20 cellular contexts compared by ENCODE assay signal in genomic region chr11:2857276-2857675, GRCh38. TPM values are rescaled to one million over a fixed set of nuclear protein-coding genes. Genes with fewer than 3 reads are reported as not detected.
A peak's percentile ranks its signal among the peaks of the same experiment; 100 is the strongest.
DNase-seq lines count a peak whose midpoint lies in the region; ATAC-seq, FAIRE-seq and TF ChIP-seq lines count a peak whose summit lies in the region.
"Had no signal": no experiment of that assay in that cellular context is flagged by ENCODE, and none has a peak within 500 bp of the region (broad histone marks: within the 10 kb centered on the region; RNA-seq: fewer than 3 reads in every experiment).

No MANE protein-coding gene starts in this region.

- ATAC-seq in HepG2 (peak; percentile 32; the same call in 2 of the 3 replicates), right lobe of liver (no peak), K562 (peak; percentile 23; the same call in 1 of the 3 replicates), HG02840 (IDR thresholded peaks at IDR 0.05; ENCODE audit: low FRiP score, unreplicated experiment) (no peak)

- intact Hi-C loops in HepG2 (cut with micrococcal nuclease; ENCODE audit: unreplicated experiment) = no loop called here
- intact Hi-C loops in right lobe of liver (cut with DNase I) = no loop called here
- intact Hi-C loops in K562 (cut with micrococcal nuclease) = no loop called here

- no peak overlapping the region for H4K91ac ChIP-seq in neuronal stem cell (ENCODE audit: low read depth, low read length, poor library complexity)

- no peak for TF ChIP-seq RAD21 in HepG2 (CRISPR knock-in tag; IDR thresholded peaks at IDR 0.05)
- no peak for TF ChIP-seq RAD21 in K562 (CRISPR knock-in tag; conservative IDR thresholded peaks at IDR 0.05 in 1 of 2, IDR thresholded peaks at IDR 0.05 in 1 of 2)

- peaks cover 16% of the 10 kb centered on the region for H3K4me1 ChIP-seq in HepG2 (ENCODE audit: insufficient read depth, low read length)
- no peaks in the 10 kb centered on the region for H3K4me1 ChIP-seq in right lobe of liver
- H3K4me1 ChIP-seq in K562 (replicated peaks in 1 of 2; ENCODE audit: control insufficient read depth in 2 of 2, insufficient read depth in 2 of 2, low read length in 2 of 2) = peaks cover 0 to 31% of the 10 kb centered on the region in 2 experiments; a peak in 2 of 5 replicates
- peaks cover 7 to 22% of the 10 kb centered on the region in 2 donors for H3K4me1 ChIP-seq in neuronal stem cell (ENCODE audit: control insufficient read depth in 2 of 2, insufficient read depth in 1 of 2, low read depth in 1 of 2, low read length in 2 of 2)
- H3K4me1 ChIP-seq in Karpas-422 (ENCODE audit: low read length) = no peaks in the 10 kb centered on the region
- H3K4me1 ChIP-seq: HAP-1 had no signal

- no peaks in the 10 kb centered on the region for H3K9me2 ChIP-seq in Karpas-422 (replicated peaks; ENCODE audit: insufficient read depth, low read length)

- no peak for TF ChIP-seq CTCF in HepG2 (CRISPR knock-in tag; IDR thresholded peaks at IDR 0.05)
- TF ChIP-seq CTCF in right lobe of liver (IDR thresholded peaks at IDR 0.05) = no peak
- TF ChIP-seq CTCF in K562 (IDR thresholded peaks at IDR 0.05 in 2 of 3, conservative IDR thresholded peaks at IDR 0.05 in 1 of 3; ENCODE audit: insufficient read depth in 2 of 3, low read depth in 1 of 3, low read length in 3 of 3) = no peak

- no peak overlapping the region for H2AFZ ChIP-seq in HepG2 (ENCODE audit: low read length)
- H2AFZ ChIP-seq in K562 (ENCODE audit: low read depth, low read length) = no peak overlapping the region
- no peak overlapping the region for H2AFZ ChIP-seq in neuronal stem cell (ENCODE audit: low read length)
- H2AFZ ChIP-seq in Karpas-422 (ENCODE audit: low read length) = no peak overlapping the region

- H3K27ac ChIP-seq in HepG2 (ENCODE audit: extremely low read length, insufficient read depth, low read length) (no peak overlapping the region), right lobe of liver (no peak overlapping the region), K562 (ENCODE audit: extremely low read depth, low read depth, low read length) (no peak overlapping the region), neuronal stem cell (replicated peaks; ENCODE audit: low read length) (no peak overlapping the region), Karpas-422 (ENCODE audit: low read length) (no peak overlapping the region)
- H3K27ac ChIP-seq: 22Rv1; A549; BLaER1 treated with 17β-estradiol and CSF1 and Interleukin-3, amounts not matched to agents 10 nM and 100 nM had no signal

- H3K23ac ChIP-seq in neuronal stem cell (ENCODE audit: low read depth, low read length, poor library complexity) = no peak overlapping the region

- H3K36me3 ChIP-seq in HepG2 (replicated peaks in 1 of 2; ENCODE audit: control insufficient read depth in 1 of 2, insufficient read depth in 2 of 2, low read length in 2 of 2) (no peaks in the 10 kb centered on the region), right lobe of liver (no peaks in the 10 kb centered on the region), K562 (ENCODE audit: control insufficient read depth, insufficient read depth, low read length) (no peaks in the 10 kb centered on the region), neuronal stem cell (replicated peaks in 1 of 2; ENCODE audit: control insufficient read depth in 2 of 2, insufficient read depth in 2 of 2, low read length in 2 of 2) (peaks cover 0 to 1% of the 10 kb centered on the region in 2 donors), Karpas-422 (ENCODE audit: insufficient read depth, low read length) (no peaks in the 10 kb centered on the region)
- H3K36me3 ChIP-seq: BLaER1 treated with 17β-estradiol and CSF1 and Interleukin-3, amounts not matched to agents 10 nM and 100 nM; HAP-1 had no signal

- no peak overlapping the region for H3K14ac ChIP-seq in neuronal stem cell (ENCODE audit: low read length)

- H3K27me3 ChIP-seq in HepG2 (ENCODE audit: control insufficient read depth in 1 of 2, insufficient read depth in 2 of 2, low read length in 2 of 2) (peaks cover 19 to 87% of the 10 kb centered on the region in 2 experiments; a peak in 4 of 5 replicates), right lobe of liver (no peaks in the 10 kb centered on the region), K562 (ENCODE audit: control insufficient read depth in 2 of 2, insufficient read depth in 2 of 2, low read length in 2 of 2) (peaks cover 0 to 39% of the 10 kb centered on the region in 2 experiments; a peak in 3 of 5 replicates), neuronal stem cell (ENCODE audit: control insufficient read depth in 3 of 3, insufficient read depth in 3 of 3, low read depth in 1 of 3, low read length in 3 of 3) (peaks cover 6 to 56% (median 22%) of the 10 kb centered on the region in 3 experiments), Karpas-422 (ENCODE audit: low read length) (no peaks in the 10 kb centered on the region)
- H3K27me3 ChIP-seq: BLaER1 treated with 17β-estradiol and CSF1 and Interleukin-3, amounts not matched to agents 10 nM and 100 nM had no signal

- TF ChIP-seq EP300 in HepG2 (IDR thresholded peaks at IDR 0.05; ENCODE audit: low read depth in 2 of 2, low read length in 2 of 2) (no peak), HepG2 (CRISPR knock-in tag; IDR thresholded peaks at IDR 0.05; ENCODE audit: borderline replicate concordance) (no peak), K562 (IDR thresholded peaks at IDR 0.05; ENCODE audit: low read length) (no peak)

- H2AK5ac ChIP-seq in neuronal stem cell (ENCODE audit: low read depth, low read length) = peak overlapping the region; percentile 72

- no peak overlapping the region for H3K9ac ChIP-seq in HepG2 (ENCODE audit: insufficient read depth, low read depth, low read length)
- H3K9ac ChIP-seq in K562 (ENCODE audit: insufficient read depth in 1 of 2, low read depth in 2 of 2, low read length in 2 of 2) = no peak overlapping the region
- no peak overlapping the region for H3K9ac ChIP-seq in neuronal stem cell (ENCODE audit: low read depth, low read length, poor library complexity)
- H3K9ac ChIP-seq in Karpas-422 (ENCODE audit: low read length) = no peak overlapping the region
- H3K9ac ChIP-seq: BLaER1 treated with 17β-estradiol and CSF1 and Interleukin-3, amounts not matched to agents 10 nM and 100 nM had no signal

- H3K79me1 ChIP-seq in neuronal stem cell (ENCODE audit: low read depth, low read length) = no peaks in the 10 kb centered on the region

- BruUV-seq in HepG2 (replicated peaks; lab: Mats Ljungman, UMichigan) (no TSS peak), K562 (replicated peaks; lab: Mats Ljungman, UMichigan) (no TSS peak)

- POLR2A ChIA-PET in HepG2 (lab: Yijun Ruan, JAX) (no interaction called here), K562 (lab: Yijun Ruan, JAX) (no interaction called here)

- H2BK5ac ChIP-seq in neuronal stem cell (ENCODE audit: low read length) = no peak overlapping the region

- H4K8ac ChIP-seq in neuronal stem cell (ENCODE audit: low read depth, low read length) = no peak overlapping the region

- DNase-seq in HepG2 (ENCODE audit: low spot score) = no peak
- DNase-seq in right lobe of liver = no peak
- no peak for DNase-seq in K562 (ENCODE audit: extremely low read depth in 1 of 4, low spot score in 3 of 4)
- DNase-seq in neuronal stem cell (ENCODE audit: low spot score) = no peak
- no peak for DNase-seq in Karpas-422
- no peak for DNase-seq in germinal center (ENCODE audit: low spot score)
- DNase-seq: CD8-positive, alpha-beta memory T cell; COR-L47; DMS 273 treated with DMSO at 0.1 percent for 48 hours; DMS53; DND-41; EL; GOT3 had no signal

- 0 out of 2 replicates have a peak, but pooled peaks cover 4% of the 10 kb centered on the region for H4K20me1 ChIP-seq in HepG2 (ENCODE audit: insufficient read depth, low read length)
- no peaks in the 10 kb centered on the region for H4K20me1 ChIP-seq in K562 (replicated peaks; ENCODE audit: control insufficient read depth, insufficient read depth, low read length)
- H4K20me1 ChIP-seq in Karpas-422 (ENCODE audit: insufficient read depth, low read depth, low read length) = no peaks in the 10 kb centered on the region

- H3K4me2 ChIP-seq in HepG2 (ENCODE audit: low read depth, low read length) (no peak overlapping the region), K562 (ENCODE audit: insufficient read depth, low read length) (no peak overlapping the region), neuronal stem cell (ENCODE audit: insufficient read depth, low read length, poor library complexity, severe bottlenecking) (no peak overlapping the region), Karpas-422 (ENCODE audit: low read depth, low read length, poor library complexity, severe bottlenecking) (no peak overlapping the region)
- H3K4me2 ChIP-seq: A549; BLaER1 treated with 17β-estradiol and CSF1 and Interleukin-3, amounts not matched to agents 10 nM and 100 nM had no signal

- FAIRE-seq in HepG2 (lab: Jason Lieb, UNC) (no peak), K562 (lab: Jason Lieb, UNC) (no peak)
- FAIRE-seq: A549, GM12892, GM18507 had no signal

- in situ Hi-C loops in HepG2 (cut with HindIII; ENCODE audit: extremely low pct_ligation_motif_present, low pct_unique_long_range_greater_than_20kb) = no loop called here
- in situ Hi-C loops in K562 (cut with MboI) = no loop called here

- H3K79me2 ChIP-seq in HepG2 (ENCODE audit: insufficient read depth, low read length) (no peaks in the 10 kb centered on the region), K562 (ENCODE audit: control insufficient read depth, insufficient read depth, low read length) (no peaks in the 10 kb centered on the region), Karpas-422 (ENCODE audit: low read length) (no peaks in the 10 kb centered on the region)

- H3K9me3 ChIP-seq in HepG2 (ENCODE audit: low read length) = no peaks in the 10 kb centered on the region
- no peaks in the 10 kb centered on the region for H3K9me3 ChIP-seq in right lobe of liver
- no peaks in the 10 kb centered on the region for H3K9me3 ChIP-seq in K562 (replicated peaks; ENCODE audit: control insufficient read depth, insufficient read depth, low read depth, low read length)
- H3K9me3 ChIP-seq in neuronal stem cell (replicated peaks in 1 of 2; ENCODE audit: control insufficient read depth in 2 of 2, insufficient read depth in 1 of 2, low read depth in 1 of 2, low read length in 2 of 2) = no peaks in the 10 kb centered on the region
- no peaks in the 10 kb centered on the region for H3K9me3 ChIP-seq in Karpas-422 (ENCODE audit: low read length)
- H3K9me3 ChIP-seq: A549; BLaER1 treated with 17β-estradiol and CSF1 and Interleukin-3, amounts not matched to agents 10 nM and 100 nM; HAP-1 had no signal

- H3K4me3 ChIP-seq in HepG2 (replicated peaks in 1 of 3; ENCODE audit: insufficient read depth in 1 of 3, low read depth in 2 of 3, low read length in 3 of 3) (no peak overlapping the region), right lobe of liver (no peak overlapping the region), K562 (no peak overlapping the region), neuronal stem cell (ENCODE audit: low read length in 2 of 2) (no peak overlapping the region), Karpas-422 (ENCODE audit: low read length) (no peak overlapping the region)
- H3K4me3 ChIP-seq: A549; BLaER1 treated with 17β-estradiol and CSF1 and Interleukin-3, amounts not matched to agents 10 nM and 100 nM; HAP-1 had no signal

- H2BK12ac ChIP-seq in neuronal stem cell (ENCODE audit: low read length) = no peak overlapping the region

- WGBS in HepG2 (ENCODE audit: low lambda C conversion rate) = 0% methylated on average over 1 of the region's 11 CpGs
- 32% methylated on average over 3 of the region's 11 CpGs for WGBS in right lobe of liver (ENCODE audit: insufficient coverage, low coverage, low lambda C conversion rate, missing lambda C conversion rate)
- 18% methylated on average over 8 of the region's 11 CpGs for WGBS in K562 (ENCODE audit: insufficient coverage, low coverage, missing lambda C conversion rate)
- no CpG with 5 or more reads among the region's 11 CpGs for WGBS in neuronal stem cell (ENCODE audit: extremely low coverage in 2 of 2, insufficient read length in 2 of 2, insufficient replicate concordance in 1 of 2), 2 donors

- H3K9me1 ChIP-seq in K562 (ENCODE audit: control insufficient read depth, insufficient read depth, low read length) = no peaks in the 10 kb centered on the region

- peak overlapping the region; percentile 93 for H2BK15ac ChIP-seq in neuronal stem cell (ENCODE audit: low read length)

- CTCF ChIA-PET in HepG2 (lab: Yijun Ruan, JAX; ENCODE audit: low intra/inter-chr PET ratio, low total read pairs) = no interaction called here
- CTCF ChIA-PET in K562 (lab: Yijun Ruan, JAX; ENCODE audit: low intra/inter-chr PET ratio) = no interaction called here

- H3K18ac ChIP-seq in neuronal stem cell (ENCODE audit: low read length) = peak overlapping the region; percentile 77

- H3K4ac ChIP-seq in neuronal stem cell (ENCODE audit: low read length) = peak overlapping the region; percentile 61

- TF ChIP-seq POLR2A in HepG2 (IDR thresholded peaks at IDR 0.05; ENCODE audit: insufficient read depth in 1 of 2, low read depth in 2 of 2, low read length in 2 of 2) (no peak), right lobe of liver (IDR thresholded peaks at IDR 0.05) (no peak), K562 (conservative IDR thresholded peaks at IDR 0.05) (no peak)

- no peak overlapping the region for H2BK120ac ChIP-seq in neuronal stem cell (ENCODE audit: low read depth, low read length)

RNA-seq across cellular contexts. Expression of gene CDKN1C, which starts 28.3 kb away (rescaled TPM):
- total RNA-seq in HepG2 (2016; rRNA removed; fragmentation: Illumina TruSeq; extraction: Trizol) (not detected in 2 replicates), right lobe of liver (1 to 10 TPM; 2.2 to 8.0 (median 3.6) TPM), K562 (2014; rRNA removed) (19.2 and 23.5 TPM in 2 replicates), K562 (2014; rRNA removed; fragmentation: Illumina TruSeq; extraction: Trizol) (3.5 and 4.0 TPM in 2 replicates), K562 (2015; rRNA removed; fragmentation: Illumina TruSeq; extraction: Trizol) (2.8 and 3.5 TPM in 2 replicates), K562 (2021) (21.1 and 21.9 TPM in 2 replicates)
- not detected in 2 replicates for total RNA-seq in HepG2 (2016; cell fraction: cytosol; rRNA removed; fragmentation: Illumina TruSeq; extraction: Trizol; ENCODE audit: low read depth)
- not detected in 2 replicates for total RNA-seq in HepG2 (2016; cell fraction: insoluble cytoplasmic fraction; rRNA removed; fragmentation: Illumina TruSeq; extraction: Trizol)
- not detected in 2 replicates for total RNA-seq in HepG2 (2016; cell fraction: membrane; rRNA removed; fragmentation: Illumina TruSeq; extraction: Trizol)
- total RNA-seq in HepG2 (2016; cell fraction: nucleus; rRNA removed; fragmentation: Illumina TruSeq; extraction: Trizol) = not detected in 2 replicates
- polyA plus RNA-seq in HepG2 (2011; rRNA removed) (not detected in 2 replicates), K562 (2011; rRNA removed) (9.2 and 17.4 TPM in 2 replicates), K562 (2014; fragmentation: Illumina TruSeq; extraction: Trizol) (3.9 and 5.2 TPM in 2 replicates), K562 (2014; fragmentation: Nextera tagmentation; extraction: Ambion mirVana) (10 to 100 TPM in 1 of 2 experiments, 1 to 10 TPM in 1; 9.3 to 18.7 TPM), K562 (2014; rRNA removed) (11.0 and 13.0 TPM in 2 replicates)
- polyA plus RNA-seq in HepG2 (2011; cell fraction: cytosol; rRNA removed) = not detected in 2 replicates
- polyA plus RNA-seq in HepG2 (2011; cell fraction: nucleus; rRNA removed) = 0.10 and 0.23 TPM in 2 replicates
- polyA plus RNA-seq in HepG2 (2012) = not detected in 2 replicates
- not detected in 2 replicates for polyA plus RNA-seq in HepG2 (2016; cell fraction: cytosol; fragmentation: Illumina TruSeq; extraction: Trizol; ENCODE audit: low read depth)
- not detected in 2 replicates for polyA plus RNA-seq in HepG2 (2016; cell fraction: insoluble cytoplasmic fraction; fragmentation: Illumina TruSeq; extraction: Trizol; ENCODE audit: low read depth)
- polyA plus RNA-seq in HepG2 (2016; cell fraction: membrane; fragmentation: Illumina TruSeq; extraction: Trizol; ENCODE audit: low read depth) = not detected in 2 replicates
- not detected in 2 replicates for polyA plus RNA-seq in HepG2 (2016; cell fraction: nucleus; fragmentation: Illumina TruSeq; extraction: Trizol; ENCODE audit: insufficient read depth, low read depth)
- polyA minus RNA-seq in HepG2 (2011; rRNA and poly(A)+ RNA removed; ENCODE audit: low replicate concordance) = 17.4 TPM in 1 of 2 replicates, not detected in the other
- 0.30 and 0.70 TPM in 2 replicates for polyA minus RNA-seq in HepG2 (2011; cell fraction: cytosol; rRNA and poly(A)+ RNA removed)
- polyA minus RNA-seq in HepG2 (2011; cell fraction: nucleus; rRNA and poly(A)+ RNA removed) = 0.52 TPM in 1 of 2 replicates, not detected in the other
- 7.1 and 13.9 TPM in 2 replicates for total RNA-seq in K562 (2011; cell fraction: chromatin; rRNA removed; ENCODE audit: low replicate concordance)
- total RNA-seq in K562 (2011; cell fraction: nucleolus; rRNA removed) = 20.5 and 24.5 TPM in 2 replicates
- total RNA-seq in K562 (2011; cell fraction: nucleoplasm; rRNA removed) = 10.9 and 11.1 TPM in 2 replicates
- 12.9 and 29.1 TPM in 2 replicates for polyA plus RNA-seq in K562 (2011; cell fraction: cytosol; rRNA removed)
- polyA plus RNA-seq in K562 (2011; cell fraction: nucleus; rRNA removed) = 25.4 and 25.7 TPM in 2 replicates
- polyA plus RNA-seq in K562 (2012) = 10.9 and 13.2 TPM in 2 replicates
- polyA minus RNA-seq in K562 (2011; rRNA and poly(A)+ RNA removed) = 4.8 and 6.4 TPM in 2 replicates
- polyA minus RNA-seq in K562 (2011; cell fraction: cytosol; rRNA and poly(A)+ RNA removed) = 11.8 and 22.5 TPM in 2 replicates
- 7.5 and 8.9 TPM in 2 replicates for polyA minus RNA-seq in K562 (2011; cell fraction: nucleus; rRNA and poly(A)+ RNA removed)
- 45.4 TPM for polyA plus RNA-seq in neuronal stem cell (2013, experiment 1 of 2)
- 48.3 TPM for polyA plus RNA-seq in neuronal stem cell (2013, experiment 2 of 2)
- not detected in 2 replicates for total RNA-seq in Karpas-422 (2014; rRNA removed; shearing (Covaris generic); ENCODE audit: low replicate concordance)

Comparison
In these comparisons a context has a peak if more than half of its experiments do, and no peak if none do; other contexts are left out.
1. ATAC-seq: peak in HepG2 (single experiment) and K562 (single experiment); none in right lobe of liver (0 of 4) and HG02840 (single experiment).